13 cellular contexts compared by ENCODE assay signal in the genomic region with DNA sequence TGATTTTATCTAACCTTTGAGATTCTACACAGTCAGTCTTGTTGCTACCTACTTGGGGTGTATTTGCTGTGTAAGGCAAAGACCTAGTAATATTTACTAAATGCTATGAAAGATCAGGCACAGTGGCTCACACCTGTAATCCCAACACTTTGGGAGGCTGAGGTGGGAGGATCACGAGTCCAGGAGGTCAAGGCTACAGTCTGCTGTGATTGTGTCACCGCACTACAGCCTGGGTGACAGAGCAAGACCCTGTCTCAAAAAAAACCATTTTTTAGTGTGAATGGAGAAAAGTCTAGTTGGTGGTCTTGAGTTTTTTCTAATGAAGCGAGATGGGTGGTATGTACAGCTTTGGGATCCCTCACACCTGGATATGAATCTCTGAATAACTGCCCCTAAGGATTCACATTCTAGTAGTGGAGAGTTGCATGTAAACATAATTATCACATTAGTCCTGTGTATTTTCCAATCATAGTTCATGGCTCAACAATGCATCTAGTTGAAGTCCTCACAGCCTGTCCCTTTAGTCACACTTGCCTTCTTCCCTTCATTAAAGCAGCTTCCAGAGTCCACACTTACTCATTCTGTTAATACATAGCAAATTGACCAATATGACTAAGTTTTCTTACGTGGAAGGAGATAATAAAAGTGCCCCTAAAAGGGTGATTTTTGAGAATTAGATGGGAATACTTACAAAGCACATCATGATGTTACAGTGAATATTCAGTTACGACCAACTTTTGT. TPM values are rescaled to one million over a fixed set of nuclear protein-coding genes. Genes with fewer than 3 reads are reported as not detected.
DNase-seq lines count a peak whose midpoint lies in the region; ATAC-seq and TF ChIP-seq lines count a peak whose summit lies in the region.
"Had no signal": no experiment of that assay in that cellular context is flagged by ENCODE, and none has a peak within 500 bp of the region (broad histone marks: within the 10 kb centered on the region; RNA-seq: fewer than 3 reads in every experiment).

No MANE protein-coding gene starts in this region.

- WGBS in spleen, 5 donors = 87 to 92% (median 91%) methylated on average over 5 of the region's 5 CpGs

- no peaks in the 10 kb centered on the region for H3K9me3 Mint-ChIP-seq in activated naive CD4-positive, alpha-beta T cell treated with anti-CD3 and anti-CD28 coated beads, Interleukin-2, amount 50 U/mL, for 24 hours
- no peaks in the 10 kb centered on the region for H3K9me3 Mint-ChIP-seq in brain
- H3K9me3 Mint-ChIP-seq: neural progenitor cell had no signal

- intact Hi-C loops in spleen (cut with DNase I; ENCODE audit: low total_unique reads) = no loop called here

- H3K4me1 ChIP-seq in spleen = peaks cover 22 to 87% (median 49%) of the 10 kb centered on the region in 6 donors

- peaks cover 0 to 75% (median 51%) of the 10 kb centered on the region in 6 donors for H3K36me3 ChIP-seq in spleen

- H3K36me3 Mint-ChIP-seq in activated naive CD4-positive, alpha-beta T cell treated with anti-CD3 and anti-CD28 coated beads, Interleukin-2, amount 50 U/mL, for 24 hours = peaks cover 45% of the 10 kb centered on the region
- H3K36me3 Mint-ChIP-seq in brain = peaks cover 52% of the 10 kb centered on the region

- no peaks in the 10 kb centered on the region for H3K27me3 ChIP-seq in spleen (replicated peaks in 1 of 7)
- H3K27me3 ChIP-seq: neural progenitor cell had no signal

- H3K4me3 Mint-ChIP-seq in activated naive CD4-positive, alpha-beta T cell treated with anti-CD3 and anti-CD28 coated beads, Interleukin-2, amount 50 U/mL, for 24 hours = peak overlapping the region; percentile 2
- H3K4me3 Mint-ChIP-seq in brain = peak overlapping the region in 1 of 5 experiments; percentile 50
- H3K4me3 Mint-ChIP-seq: neural progenitor cell had no signal

- peaks cover 74% of the 10 kb centered on the region for H3K4me1 Mint-ChIP-seq in activated naive CD4-positive, alpha-beta T cell treated with anti-CD3 and anti-CD28 coated beads, Interleukin-2, amount 50 U/mL, for 24 hours
- peaks cover 21% of the 10 kb centered on the region for H3K4me1 Mint-ChIP-seq in brain

- no peaks in the 10 kb centered on the region for H3K9me3 ChIP-seq in spleen

- H3K27me3 Mint-ChIP-seq in activated naive CD4-positive, alpha-beta T cell treated with anti-CD3 and anti-CD28 coated beads, Interleukin-2, amount 50 U/mL, for 24 hours = no peaks in the 10 kb centered on the region
- no peaks in the 10 kb centered on the region for H3K27me3 Mint-ChIP-seq in brain

- no peak for DNase-seq in activated naive CD4-positive, alpha-beta T cell treated with Interleukin-2 at 50 U/mL for 16 hours
- DNase-seq in NB4 (ENCODE audit: low read depth) = no peak
- no peak for DNase-seq in spleen
- DNase-seq in NCI-H1417 treated with DMSO at 0.1 percent for 48 hours (lab: John Stamatoyannopoulos, UW) = no peak
- DNase-seq in NCI-H2196 (lab: John Stamatoyannopoulos, UW; ENCODE audit: unreplicated experiment) = no peak
- DNase-seq: activated CD4-positive, alpha-beta T cell treated with anti-CD3 and anti-CD28 coated beads for 1 hour; kidney; NCI-H1092; NCI-H510A treated with DMSO at 0.1 percent for 48 hours had no signal

- no peak for ATAC-seq in GM18511 (IDR thresholded peaks at IDR 0.05; ENCODE audit: unreplicated experiment)

- peak overlapping the region; percentile 61 for H3K27ac Mint-ChIP-seq in activated naive CD4-positive, alpha-beta T cell treated with anti-CD3 and anti-CD28 coated beads, Interleukin-2, amount 50 U/mL, for 24 hours
- peak overlapping the region in 3 of 5 experiments; percentile 3 to 47 (median 44) for H3K27ac Mint-ChIP-seq in brain
- H3K27ac Mint-ChIP-seq: neural progenitor cell had no signal

- H3K4me3 ChIP-seq in NB4 (ENCODE audit: low read depth, low read length) = no peak overlapping the region
- no peak overlapping the region for H3K4me3 ChIP-seq in spleen
- H3K4me3 ChIP-seq: neural progenitor cell had no signal

- H3K27ac ChIP-seq in spleen = peak overlapping the region in 6 of 8 donors; percentile 23 to 83 (median 56)
- H3K27ac ChIP-seq: neural progenitor cell had no signal

- TF ChIP-seq POLR2A in NB4 (IDR thresholded peaks at IDR 0.05; ENCODE audit: extremely low read depth, insufficient read length) (peak; percentile 11), spleen (IDR thresholded peaks at IDR 0.05) (no peak)

- no peak for TF ChIP-seq CTCF in NB4 (IDR thresholded peaks at IDR 0.05; ENCODE audit: low read depth, low read length)
- no peak for TF ChIP-seq CTCF in brain (conservative IDR thresholded peaks at IDR 0.05)
- no peak for TF ChIP-seq CTCF in spleen (IDR thresholded peaks at IDR 0.05 in 8 of 11, conservative IDR thresholded peaks at IDR 0.05 in 3 of 11)

RNA-seq across cellular contexts. Expression of a gene that starts 7.4 kb away (rescaled TPM):
- polyA plus RNA-seq in brain (ENCODE audit: insufficient read depth, low read depth, low replicate concordance) (1,323 TPM), spleen (1,000 to 10,000 TPM; 1,699 to 2,187 (median 1,787) TPM)
- total RNA-seq in spleen = 1,000 to 10,000 TPM in 4 of 7 donors, 100 to 1,000 TPM in 3; 876 to 1,232 (median 1,007) TPM

RNA-seq across cellular contexts. Expression of a gene that starts 11.8 kb away (rescaled TPM):
- polyA plus RNA-seq in brain (ENCODE audit: insufficient read depth, low read depth, low replicate concordance) (4.4 TPM), spleen (10 to 100 TPM in 2 of 3 donors, 1 to 10 TPM in 1; 6.7 to 29.8 (median 11.2) TPM)
- total RNA-seq in spleen = 10 to 100 TPM in 5 of 7 donors, 1 to 10 TPM in 2; 9.2 to 37.9 (median 16.1) TPM
